In genomic region chr10:132471125-132471451, GRCh38 we compare ENCODE assay signal across 19 cellular contexts.
A peak's percentile ranks its signal among the peaks of the same experiment; 100 is the strongest.
DNase-seq lines count a peak whose midpoint lies in the region; ATAC-seq, FAIRE-seq and TF ChIP-seq lines count a peak whose summit lies in the region.
"Had no signal": no experiment of that assay in that cellular context is flagged by ENCODE, and none has a peak within 500 bp of the region (broad histone marks: within the 10 kb centered on the region; RNA-seq: fewer than 3 reads in every experiment).

No MANE protein-coding gene starts in this region.

- H2BK120ac ChIP-seq in H1 (replicated peaks; ENCODE audit: low read depth, low read length) = no peak overlapping the region

- POLR2A ChIA-PET in H1 (lab: Charles Lee; ENCODE audit: partially characterized antibody) = no interaction called here

- TF ChIP-seq CTCF in DND-41 (IDR thresholded peaks at IDR 0.05; ENCODE audit: borderline replicate concordance, extremely low read depth, low read length, poor library complexity, severe bottlenecking) = no peak
- TF ChIP-seq CTCF in H1 (IDR thresholded peaks at IDR 0.05; ENCODE audit: control extremely low read depth in 1 of 3, insufficient read depth in 1 of 3, low read depth in 1 of 3, low read length in 3 of 3) = no peak
- no peak for TF ChIP-seq CTCF in endothelial cell (IDR thresholded peaks at IDR 0.05; ENCODE audit: unreplicated experiment)
- TF ChIP-seq CTCF in HFFc6 (IDR thresholded peaks at IDR 0.05) = no peak

- no peak overlapping the region for H3K4me3 ChIP-seq in DND-41 (ENCODE audit: low read depth in 1 of 2, low read length in 2 of 2)
- no peak overlapping the region for H3K4me3 ChIP-seq in H1 (ENCODE audit: extremely low read depth in 1 of 4, insufficient read depth in 2 of 4, low read depth in 3 of 4, low read length in 4 of 4)
- H3K4me3 ChIP-seq: K562, Peyer's patch had no signal

- H3K9me3 Mint-ChIP-seq in activated naive CD8-positive, alpha-beta T cell treated with anti-CD3 and anti-CD28 coated beads, Interleukin-2, amount 50 U/mL, for 24 hours = no peaks in the 10 kb centered on the region
- peaks cover 2% of the 10 kb centered on the region for H3K9me3 Mint-ChIP-seq in activated naive CD8-positive, alpha-beta T cell treated with anti-CD3 and anti-CD28 coated beads for 36 hours
- H3K9me3 Mint-ChIP-seq in stimulated activated naive B cell treated with anti-CD40 and anti-IgM and Interleukin-4, amounts not matched to agents 10 μg/mL and 1 μg/mL and 100 μg/mL, for 72 hours = peaks cover 4 to 7% of the 10 kb centered on the region in 2 donors
- H3K9me3 Mint-ChIP-seq in endothelial cell (ENCODE audit: unreplicated experiment) (no peaks in the 10 kb centered on the region), HFFc6 (peaks cover 15% of the 10 kb centered on the region)

- H3K18ac ChIP-seq in H1 (ENCODE audit: extremely low read depth, low read length) = no peak overlapping the region

- H3K9me3 ChIP-seq in DND-41 (ENCODE audit: insufficient read depth, low read length, severe bottlenecking) = no peaks in the 10 kb centered on the region
- no peaks in the 10 kb centered on the region for H3K9me3 ChIP-seq in H1 (ENCODE audit: insufficient read depth in 2 of 2, low read depth in 1 of 2, low read length in 1 of 2)
- H3K9me3 ChIP-seq: BE2C had no signal

- no peak overlapping the region for H2BK20ac ChIP-seq in H1 (ENCODE audit: low read length)

- CTCF ChIA-PET in H1 (lab: Charles Lee; ENCODE audit: partially characterized antibody) = interaction anchor here (1.1 to 1.8 kb wide), 6 partner anchors 9 to 168 kb away, joined by 4 to 8 read pairs (median 4); no protein-coding TSS in a partner anchor

- peak overlapping the region; percentile 26 for H4K91ac ChIP-seq in H1 (replicated peaks; ENCODE audit: insufficient read length, low read length)

- H3K27me3 ChIP-seq in DND-41 (ENCODE audit: insufficient read depth, low read length, poor library complexity) (peaks cover 3% of the 10 kb centered on the region), H1 (replicated peaks in 1 of 4; ENCODE audit: control insufficient read depth in 3 of 4, extremely low read depth in 1 of 4, insufficient read depth in 3 of 4, low read length in 3 of 4) (no peaks in the 10 kb centered on the region; a peak in 1 of 7 replicates)
- H3K27me3 ChIP-seq: BE2C, Peyer's patch had no signal

- no peaks in the 10 kb centered on the region for H3K36me3 ChIP-seq in DND-41 (ENCODE audit: insufficient read depth, low read length)
- H3K36me3 ChIP-seq in H1 (ENCODE audit: control insufficient read depth in 2 of 4, insufficient read depth in 4 of 4, low read length in 3 of 4) = no peaks in the 10 kb centered on the region
- H3K36me3 ChIP-seq: BE2C, Peyer's patch had no signal

- TF ChIP-seq RAD21 in H1 (IDR thresholded peaks at IDR 0.05 in 1 of 2, conservative IDR thresholded peaks at IDR 0.05 in 1 of 2; ENCODE audit: low read depth in 2 of 2, low read length in 2 of 2) = no peak

- H3K4me1 ChIP-seq in DND-41 (ENCODE audit: insufficient read depth, low read length) = no peaks in the 10 kb centered on the region
- H3K4me1 ChIP-seq in H1 (replicated peaks in 1 of 4; ENCODE audit: control insufficient read depth in 3 of 4, insufficient read depth in 4 of 4, low read length in 3 of 4) = peaks cover 0 to 14% (median 8%) of the 10 kb centered on the region in 4 experiments; a peak in 6 of 7 replicates
- H3K4me1 ChIP-seq: BE2C had no signal

- WGBS in H1 (ENCODE audit: extremely low coverage in 1 of 2, insufficient coverage in 1 of 2, insufficient read length in 1 of 2, insufficient replicate concordance in 2 of 2, low coverage in 1 of 2, low lambda C conversion rate in 2 of 2, missing lambda C conversion rate in 1 of 2), 2 experiments = 91% methylated on average over 4 of the region's 4 CpGs; no CpG with 5 or more reads in 1 of the 2 experiments

- peaks cover 19% of the 10 kb centered on the region for H3K27me3 Mint-ChIP-seq in activated naive CD8-positive, alpha-beta T cell treated with anti-CD3 and anti-CD28 coated beads, Interleukin-2, amount 50 U/mL, for 24 hours
- H3K27me3 Mint-ChIP-seq in activated naive CD8-positive, alpha-beta T cell treated with anti-CD3 and anti-CD28 coated beads for 36 hours = peaks cover 9% of the 10 kb centered on the region
- H3K27me3 Mint-ChIP-seq in stimulated activated naive B cell treated with anti-CD40 and anti-IgM and Interleukin-4, amounts not matched to agents 10 μg/mL and 1 μg/mL and 100 μg/mL, for 72 hours = peaks cover 20 to 26% of the 10 kb centered on the region in 2 donors
- H3K27me3 Mint-ChIP-seq in endothelial cell (ENCODE audit: unreplicated experiment) (peaks cover 8% of the 10 kb centered on the region), HFFc6 (ENCODE audit: insufficient read depth) (peaks cover 7% of the 10 kb centered on the region; the same call in 1 of the 2 replicates)

- no peak overlapping the region for H3K14ac ChIP-seq in H1 (ENCODE audit: insufficient read length)

- DNase-seq in activated naive CD8-positive, alpha-beta T cell treated with anti-CD3 and anti-CD28 coated beads, Interleukin-2, amount 50 U/mL, for 24 hours = no peak
- DNase-seq in activated naive CD8-positive, alpha-beta T cell treated with anti-CD3 and anti-CD28 coated beads for 36 hours = no peak
- DNase-seq in DND-41 (no peak), H1 (ENCODE audit: low read depth in 1 of 2, low spot score in 2 of 2) (no peak), endothelial cell (ENCODE audit: low spot score) (no peak), HFFc6 (no peak)
- DNase-seq in stimulated activated naive B cell treated with anti-CD40 and anti-IgM and Interleukin-4, amounts not matched to agents 10 μg/mL and 1 μg/mL and 100 μg/mL, for 72 hours = no peak
- no peak for DNase-seq in activated CD4-positive, alpha-beta T cell treated with anti-CD3 and anti-CD28 coated beads, Interleukin-2, amount 50 U/mL, for 48 hours
- DNase-seq: BE2C; CD4-positive, alpha-beta memory T cell; NCI-H1105 treated with DMSO at 0.1 percent for 48 hours; NCI-H1694; NCI-H510A; NCI-H748 treated with DMSO at 0.1 percent for 48 hours; NK-92 treated with Interleukin-12 subunit alpha and Interleukin-12 subunit beta, amount 100 ng/mL, for 24 hours had no signal

- H3K4me1 Mint-ChIP-seq in activated naive CD8-positive, alpha-beta T cell treated with anti-CD3 and anti-CD28 coated beads, Interleukin-2, amount 50 U/mL, for 24 hours = peaks cover 20% of the 10 kb centered on the region
- peaks cover 13% of the 10 kb centered on the region for H3K4me1 Mint-ChIP-seq in activated naive CD8-positive, alpha-beta T cell treated with anti-CD3 and anti-CD28 coated beads for 36 hours
- peaks cover 13 to 19% of the 10 kb centered on the region in 2 donors for H3K4me1 Mint-ChIP-seq in stimulated activated naive B cell treated with anti-CD40 and anti-IgM and Interleukin-4, amounts not matched to agents 10 μg/mL and 1 μg/mL and 100 μg/mL, for 72 hours
- H3K4me1 Mint-ChIP-seq in endothelial cell (ENCODE audit: unreplicated experiment) (no peaks in the 10 kb centered on the region), HFFc6 (ENCODE audit: low read depth) (peaks cover 6% of the 10 kb centered on the region; the same call in 1 of the 2 replicates)

- no peak overlapping the region for H4K8ac ChIP-seq in H1 (ENCODE audit: extremely low read depth, insufficient read depth, low read length)

- H2AK5ac ChIP-seq in H1 (ENCODE audit: low read depth, low read length) = no peak overlapping the region

- no peaks in the 10 kb centered on the region for H3K79me1 ChIP-seq in H1 (ENCODE audit: low read depth, low read length)

- no peak for ATAC-seq in activated naive CD8-positive, alpha-beta T cell treated with anti-CD3 and anti-CD28 coated beads, Interleukin-2, amount 50 U/mL, for 24 hours
- ATAC-seq in DND-41 (ENCODE audit: insufficient read depth, low read depth) = 0 out of 3 replicates have a peak, but pooled peaks have one; percentile 14
- ATAC-seq in stimulated activated naive B cell treated with anti-CD40 and anti-IgM and Interleukin-4, amounts not matched to agents 10 μg/mL and 1 μg/mL and 100 μg/mL, for 72 hours (replicated peaks) = no peak
- ATAC-seq: K562 had no signal

- no peak for FAIRE-seq in H1 (lab: Jason Lieb, UNC)
- FAIRE-seq: GM12892, GM18507, K562 had no signal

- H4K20me1 ChIP-seq in DND-41 (ENCODE audit: insufficient read depth, low read length) = peaks cover 4% of the 10 kb centered on the region; the same call in 1 of the 2 replicates
- H4K20me1 ChIP-seq in H1 (replicated peaks in 1 of 2; ENCODE audit: control insufficient read depth in 1 of 2, insufficient read depth in 2 of 2, low read length in 2 of 2) = no peaks in the 10 kb centered on the region

- no peak overlapping the region for H3K56ac ChIP-seq in H1 (replicated peaks; ENCODE audit: insufficient read length, low read depth, low read length)

- no peak overlapping the region for H3K4ac ChIP-seq in H1 (replicated peaks; ENCODE audit: insufficient read length, low read depth, low read length)

- H3K27ac Mint-ChIP-seq in activated naive CD8-positive, alpha-beta T cell treated with anti-CD3 and anti-CD28 coated beads, Interleukin-2, amount 50 U/mL, for 24 hours = peak overlapping the region; percentile 79
- H3K27ac Mint-ChIP-seq in activated naive CD8-positive, alpha-beta T cell treated with anti-CD3 and anti-CD28 coated beads for 36 hours = no peak overlapping the region
- H3K27ac Mint-ChIP-seq in stimulated activated naive B cell treated with anti-CD40 and anti-IgM and Interleukin-4, amounts not matched to agents 10 μg/mL and 1 μg/mL and 100 μg/mL, for 72 hours = peak overlapping the region; percentile 68
- H3K27ac Mint-ChIP-seq in endothelial cell (ENCODE audit: unreplicated experiment) (no peak overlapping the region), HFFc6 (no peak overlapping the region)
- H3K27ac Mint-ChIP-seq: CD4-positive, alpha-beta memory T cell had no signal

- peaks cover 2% of the 10 kb centered on the region for H3K36me3 Mint-ChIP-seq in activated naive CD8-positive, alpha-beta T cell treated with anti-CD3 and anti-CD28 coated beads, Interleukin-2, amount 50 U/mL, for 24 hours (ENCODE audit: low read depth)
- H3K36me3 Mint-ChIP-seq in activated naive CD8-positive, alpha-beta T cell treated with anti-CD3 and anti-CD28 coated beads for 36 hours = no peaks in the 10 kb centered on the region
- H3K36me3 Mint-ChIP-seq in stimulated activated naive B cell treated with anti-CD40 and anti-IgM and Interleukin-4, amounts not matched to agents 10 μg/mL and 1 μg/mL and 100 μg/mL, for 72 hours = peaks cover 4 to 5% of the 10 kb centered on the region in 2 donors
- H3K36me3 Mint-ChIP-seq in endothelial cell (ENCODE audit: low read depth, unreplicated experiment) (peaks cover 4% of the 10 kb centered on the region), HFFc6 (ENCODE audit: low read depth) (peaks cover 18% of the 10 kb centered on the region; the same call in 1 of the 2 replicates)

- H3K27ac ChIP-seq in DND-41 (ENCODE audit: low read length) = no peak overlapping the region
- H3K27ac ChIP-seq in H1 (ENCODE audit: low read depth, low read length) = no peak overlapping the region

- no peak for TF ChIP-seq POLR2A in H1 (IDR thresholded peaks at IDR 0.05; ENCODE audit: control extremely low read depth in 1 of 2, low read depth in 2 of 2, low read length in 2 of 2)

- H2BK15ac ChIP-seq in H1 (ENCODE audit: low read length) = no peak overlapping the region

- no peak overlapping the region for H2AFZ ChIP-seq in DND-41 (ENCODE audit: low read depth, low read length)
- no peak overlapping the region; the same call in 1 of the 2 replicates for H2AFZ ChIP-seq in H1 (ENCODE audit: low read length)

- H3K4me3 Mint-ChIP-seq in activated naive CD8-positive, alpha-beta T cell treated with anti-CD3 and anti-CD28 coated beads, Interleukin-2, amount 50 U/mL, for 24 hours = peak overlapping the region; percentile 16
- H3K4me3 Mint-ChIP-seq in activated naive CD8-positive, alpha-beta T cell treated with anti-CD3 and anti-CD28 coated beads for 36 hours = no peak overlapping the region
- H3K4me3 Mint-ChIP-seq in stimulated activated naive B cell treated with anti-CD40 and anti-IgM and Interleukin-4, amounts not matched to agents 10 μg/mL and 1 μg/mL and 100 μg/mL, for 72 hours = no peak overlapping the region
- no peak overlapping the region for H3K4me3 Mint-ChIP-seq in endothelial cell (ENCODE audit: unreplicated experiment)
- no peak overlapping the region for H3K4me3 Mint-ChIP-seq in HFFc6
- H3K4me3 Mint-ChIP-seq: CD4-positive, alpha-beta memory T cell had no signal

- H3K9ac ChIP-seq in DND-41 (ENCODE audit: low read depth, low read length) (no peak overlapping the region), H1 (replicated peaks in 1 of 4; ENCODE audit: extremely low read depth in 1 of 4, low read depth in 3 of 4, low read length in 3 of 4) (no peak overlapping the region)

- no peak overlapping the region for H2BK12ac ChIP-seq in H1 (ENCODE audit: low read depth, low read length)

- no peak overlapping the region for H3K23ac ChIP-seq in H1 (ENCODE audit: insufficient read length)

- H3K79me2 ChIP-seq in DND-41 (ENCODE audit: insufficient read depth, low read length) = no peaks in the 10 kb centered on the region
- no peaks in the 10 kb centered on the region for H3K79me2 ChIP-seq in H1 (ENCODE audit: control insufficient read depth in 1 of 2, insufficient read depth in 2 of 2, low read length in 2 of 2)

- no peak for TF ChIP-seq EP300 in H1 (IDR thresholded peaks at IDR 0.05; ENCODE audit: borderline replicate concordance in 1 of 2, low read depth in 2 of 2, low read length in 2 of 2)

- no peak overlapping the region for H4K5ac ChIP-seq in H1 (ENCODE audit: insufficient read length, low read depth, low read length)

- no peak overlapping the region for H2BK5ac ChIP-seq in H1 (ENCODE audit: low read depth, low read length)

- peaks cover 3% of the 10 kb centered on the region; the same call in 1 of the 2 replicates for H3K23me2 ChIP-seq in H1 (ENCODE audit: low read depth, low read length)

- no peak overlapping the region for H3K4me2 ChIP-seq in DND-41 (ENCODE audit: insufficient read depth, low read length)
- H3K4me2 ChIP-seq in H1 (ENCODE audit: insufficient read depth in 1 of 2, low read depth in 2 of 2, low read length in 2 of 2) = no peak overlapping the region

Comparison
In these comparisons a context has a peak if more than half of its experiments do, and no peak if none do; other contexts are left out.
1. H3K27ac Mint-ChIP-seq: peak in activated naive CD8-positive, alpha-beta T cell treated with anti-CD3 and anti-CD28 coated beads, Interleukin-2, amount 50 U/mL, for 24 hours (single experiment) and stimulated activated naive B cell treated with anti-CD40 and anti-IgM and Interleukin-4, amounts not matched to agents 10 μg/mL and 1 μg/mL and 100 μg/mL, for 72 hours (single experiment); none in activated naive CD8-positive, alpha-beta T cell treated with anti-CD3 and anti-CD28 coated beads for 36 hours (single experiment), endothelial cell (single experiment) and HFFc6 (single experiment).